20 cellular contexts compared by ENCODE assay signal in the genomic region with DNA sequence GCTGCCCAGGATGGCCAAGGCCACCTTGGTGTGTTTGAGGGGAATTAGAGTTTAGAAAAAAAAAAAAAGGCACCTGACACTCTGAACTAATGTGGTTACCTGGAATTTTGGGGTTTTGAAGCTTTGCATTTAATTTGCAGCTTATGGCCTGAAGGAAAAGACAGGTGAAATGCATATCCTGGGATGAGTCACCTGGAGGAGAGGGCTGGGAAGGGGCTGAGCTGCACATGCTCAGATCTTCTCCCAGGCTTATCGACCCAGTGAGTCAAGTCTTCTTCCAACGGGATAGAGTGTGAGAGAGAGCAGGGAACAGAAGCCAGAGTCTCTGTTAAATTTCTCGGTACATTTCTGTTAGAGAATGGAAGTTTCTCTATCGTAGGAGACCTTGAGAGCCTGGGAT. TPM values are rescaled to one million over a fixed set of nuclear protein-coding genes. Genes with fewer than 3 reads are reported as not detected.
DNase-seq lines count a peak whose midpoint lies in the region; ATAC-seq, FAIRE-seq and TF ChIP-seq lines count a peak whose summit lies in the region.
"Had no signal": no experiment of that assay in that cellular context is flagged by ENCODE, and none has a peak within 500 bp of the region (broad histone marks: within the 10 kb centered on the region; RNA-seq: fewer than 3 reads in every experiment).

No MANE protein-coding gene starts in this region.

- H3K4me2 ChIP-seq in PC-3 (ENCODE audit: low read length), result peak overlapping the region; percentile 27

- in situ Hi-C loops in HAP-1 (cut with MboI; ENCODE audit: low sequenced_read_pairs), result no loop called here

- BruUV-seq in PC-3 (replicated peaks; lab: Mats Ljungman, UMichigan), result no TSS peak

- no peak for FAIRE-seq in bronchial epithelial cell (lab: Jason Lieb, UNC)
- FAIRE-seq: H1 had no signal

- H4K20me1 ChIP-seq in PC-3 (ENCODE audit: low read length), result no peaks in the 10 kb centered on the region

- no peaks in the 10 kb centered on the region for H3F3A ChIP-seq in PC-3 (ENCODE audit: low read length, unreplicated experiment)

- H2AFZ ChIP-seq in PC-3 (ENCODE audit: low read length), result peak overlapping the region; percentile 42

- TF ChIP-seq CTCF in PC-3 (conservative IDR thresholded peaks at IDR 0.05; ENCODE audit: low read depth, low read length) (no peak), bronchial epithelial cell (IDR thresholded peaks at IDR 0.05; ENCODE audit: insufficient read depth, low read length, severe bottlenecking) (no peak), left lung (IDR thresholded peaks at IDR 0.05) (no peak)

- no peaks in the 10 kb centered on the region for H3K9me3 ChIP-seq in PC-3 (ENCODE audit: low read length)
- peaks cover 2% of the 10 kb centered on the region; the same call in 1 of the 2 replicates for H3K9me3 ChIP-seq in HAP-1
- H3K9me3 ChIP-seq in left lung, result no peaks in the 10 kb centered on the region
- H3K9me3 ChIP-seq: Caco-2 had no signal

- H3K9ac ChIP-seq in PC-3 (ENCODE audit: low read length), result no peak overlapping the region

- H3K4me3 ChIP-seq in PC-3 (ENCODE audit: low read length) (no peak overlapping the region), bronchial epithelial cell (ENCODE audit: low read depth, low read length) (no peak overlapping the region), HAP-1 (no peak overlapping the region), left lung (no peak overlapping the region)

- no peaks in the 10 kb centered on the region for H3K79me2 ChIP-seq in PC-3 (ENCODE audit: low read length)

- H3K27me3 ChIP-seq in PC-3 (ENCODE audit: low read length) (no peaks in the 10 kb centered on the region), bronchial epithelial cell (ENCODE audit: control insufficient read depth, insufficient read depth, low read length) (no peaks in the 10 kb centered on the region), HAP-1 (ENCODE audit: low read depth) (0 out of 2 replicates have a peak, but pooled peaks cover 6% of the 10 kb centered on the region), left lung (no peaks in the 10 kb centered on the region)

- CTCF ChIA-PET in PC-3 (lab: Charles Lee), result no interaction called here

- POLR2A ChIA-PET in PC-3 (lab: Charles Lee; ENCODE audit: unreplicated experiment), result no interaction called here

- no peaks in the 10 kb centered on the region for H3K9me2 ChIP-seq in PC-3 (replicated peaks; ENCODE audit: low read length)

- intact Hi-C loops in PC-3 (cut with micrococcal nuclease), result no loop called here
- intact Hi-C loops in left lung (cut with DNase I), result no loop called here

- no peaks in the 10 kb centered on the region for H3K36me3 ChIP-seq in PC-3 (ENCODE audit: low read depth, low read length)
- no peaks in the 10 kb centered on the region for H3K36me3 ChIP-seq in bronchial epithelial cell (ENCODE audit: control insufficient read depth, insufficient read depth, low read length)
- no peaks in the 10 kb centered on the region for H3K36me3 ChIP-seq in HAP-1 (replicated peaks)
- H3K36me3 ChIP-seq in left lung, result no peaks in the 10 kb centered on the region

- H3K27ac ChIP-seq in PC-3 (ENCODE audit: low read length) (no peak overlapping the region), left lung (no peak overlapping the region)

- H3K4me1 ChIP-seq in PC-3 (ENCODE audit: insufficient read depth, low read length) (peaks cover 9% of the 10 kb centered on the region; the same call in 1 of the 2 replicates), HAP-1 (no peaks in the 10 kb centered on the region), left lung (peaks cover 0 to 1% of the 10 kb centered on the region in 2 donors)

- ATAC-seq in PC-3 (peak; percentile 88), left lung (no peak)
- ATAC-seq: SK-N-SH treated with all-trans-retinoic acid at 6 μM for 48 hours had no signal

- DNase-seq in ELF-1 (ENCODE audit: low read depth, low spot score) (peak; percentile 23), PC-3 (peak; percentile 80), bronchial epithelial cell (ENCODE audit: low read depth) (peak; percentile 76), kidney tubule cell (ENCODE audit: low spot score) (peak; percentile 22), HAP-1 (ENCODE audit: low spot score in 2 of 2) (no peak), SK-N-DZ (ENCODE audit: low spot score) (no peak), left lung (no peak)
- DNase-seq: AML-193; Caco-2; DMS79 treated with DMSO at 0.1 percent for 48 hours; GDM1; Kasumi-1; MV-4-11; NCI-H1436 treated with DMSO at 0.1 percent for 48 hours; NCI-H345; NCI-H69; NK-92 treated with Interleukin-12 subunit alpha and Interleukin-12 subunit beta, amount 100 ng/mL, for 24 hours; Right ventricle myocardium superior had no signal

RNA-seq across cellular contexts. Expression of gene ALOX5AP, which starts 29.7 kb away (rescaled TPM):
- total RNA-seq in PC-3 (2014; rRNA removed) (not detected in 2 replicates), bronchial epithelial cell (0.51 TPM in 1 of 2 replicates, not detected in the other), left lung (100 to 1,000 TPM in 1 of 2 donors, 10 to 100 TPM in 1; 76.3 to 201 TPM)
- not detected in 2 replicates for polyA plus RNA-seq in SK-N-DZ (2014; cell fraction: cytosol; rRNA removed)
- polyA plus RNA-seq in SK-N-DZ (2014; cell fraction: nucleus; rRNA removed), result not detected in 2 replicates
- total RNA-seq: H1 had no signal
- polyA plus RNA-seq: H1 had no signal

Comparison
In these comparisons a context has a peak if more than half of its experiments do, and no peak if none do; other contexts are left out.
1. DNase-seq: peak in ELF-1 (single experiment), PC-3 (single experiment), bronchial epithelial cell (single experiment) and kidney tubule cell (single experiment); none in HAP-1 (0 of 2), SK-N-DZ (single experiment) and left lung (0 of 2).
2. RNA of gene ALOX5AP, which starts 29.7 kb away (total RNA-seq): 76.3 to 201 TPM in left lung; not detected in PC-3 and 0.51 TPM in bronchial epithelial cell; every median in the first group is over 10 times any median in the second.